ENCODE assay signal across 18 cellular contexts in the genomic region with DNA sequence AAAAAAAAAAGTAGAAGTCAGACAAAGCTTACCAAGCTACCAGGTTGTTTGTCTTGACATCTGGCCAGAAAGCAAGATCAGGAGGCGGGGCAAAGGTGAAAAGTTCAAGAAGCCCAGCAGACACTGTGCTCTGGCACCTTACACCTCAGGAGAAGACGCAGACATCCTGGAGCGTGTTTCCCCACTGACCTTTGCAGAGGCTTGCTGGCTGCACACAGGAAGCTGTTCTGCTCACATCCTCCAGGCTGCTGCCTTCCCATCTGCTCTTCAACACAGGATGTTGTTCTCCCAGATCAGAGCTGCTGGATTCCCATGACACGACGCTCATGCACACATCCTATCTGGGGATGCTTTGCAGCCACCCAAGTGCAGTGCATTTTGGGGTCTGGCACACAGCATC.
DNase-seq lines count a peak whose midpoint lies in the region; ATAC-seq and TF ChIP-seq lines count a peak whose summit lies in the region.
"Had no signal": no experiment of that assay in that cellular context is flagged by ENCODE, and none has a peak within 500 bp of the region (broad histone marks: within the 10 kb centered on the region; RNA-seq: fewer than 3 reads in every experiment).

No MANE protein-coding gene starts in this region.

- H3K9me2 ChIP-seq in hepatocyte (replicated peaks; ENCODE audit: insufficient read depth) = no peaks in the 10 kb centered on the region

- peak overlapping the region; percentile 88; the same call in 1 of the 2 replicates for H3K27ac Mint-ChIP-seq in WTC11
- H3K27ac Mint-ChIP-seq in activated CD4-positive, alpha-beta memory T cell treated with anti-CD3 and anti-CD28 coated beads, Interleukin-2, amount 10 ng/mL, durations not matched to agents 7 days and 5 days = no peak overlapping the region
- H3K27ac Mint-ChIP-seq: stimulated activated naive B cell treated with anti-CD40 and anti-IgM and Interleukin-4, amounts not matched to agents 10 μg/mL and 1 μg/mL and 100 μg/mL, for 72 hours; T-helper 2 cell treated with Interferon-gamma antibody and Interleukin-4, amounts not matched to agents 5 μg/mL and 100 μg/mL, for 36 hours had no signal

- no peak overlapping the region for H3K4me3 ChIP-seq in hepatocyte
- H3K4me3 ChIP-seq: K562 had no signal

- H3K4me1 Mint-ChIP-seq in WTC11 = peaks cover 7% of the 10 kb centered on the region; the same call in 1 of the 2 replicates
- H3K4me1 Mint-ChIP-seq in activated CD4-positive, alpha-beta memory T cell treated with anti-CD3 and anti-CD28 coated beads, Interleukin-2, amount 10 ng/mL, durations not matched to agents 7 days and 5 days = no peaks in the 10 kb centered on the region
- H3K4me1 Mint-ChIP-seq: stimulated activated naive B cell treated with anti-CD40 and anti-IgM and Interleukin-4, amounts not matched to agents 10 μg/mL and 1 μg/mL and 100 μg/mL, for 72 hours had no signal

- H3K9me3 Mint-ChIP-seq in WTC11 = no peaks in the 10 kb centered on the region
- H3K9me3 Mint-ChIP-seq in activated CD4-positive, alpha-beta memory T cell treated with anti-CD3 and anti-CD28 coated beads, Interleukin-2, amount 10 ng/mL, durations not matched to agents 7 days and 5 days = peaks cover 12% of the 10 kb centered on the region
- H3K9me3 Mint-ChIP-seq: T-helper 2 cell treated with Interferon-gamma antibody and Interleukin-4, amounts not matched to agents 5 μg/mL and 100 μg/mL, for 36 hours had no signal

- H3K79me2 ChIP-seq in hepatocyte = no peaks in the 10 kb centered on the region

- POLR2A ChIA-PET in WTC11 (lab: Charles Lee) = interaction anchor here (0.6 kb wide), 1 partner anchor 321 kb away, joined by 4 read pairs; no protein-coding TSS in a partner anchor
- POLR2A ChIA-PET in activated CD4-positive, alpha-beta memory T cell treated with anti-CD3 and anti-CD28 coated beads, Interleukin-2, amount 10 ng/mL, durations not matched to agents 7 days and 5 days (lab: Charles Lee) = no interaction called here

- no peaks in the 10 kb centered on the region for H3K27me3 ChIP-seq in hepatocyte

- no peaks in the 10 kb centered on the region for H3K9me3 ChIP-seq in hepatocyte (ENCODE audit: low read depth)

- no peaks in the 10 kb centered on the region for H3K27me3 Mint-ChIP-seq in WTC11 (ENCODE audit: low read depth)
- no peaks in the 10 kb centered on the region for H3K27me3 Mint-ChIP-seq in activated CD4-positive, alpha-beta memory T cell treated with anti-CD3 and anti-CD28 coated beads, Interleukin-2, amount 10 ng/mL, durations not matched to agents 7 days and 5 days
- H3K27me3 Mint-ChIP-seq: stimulated activated naive B cell treated with anti-CD40 and anti-IgM and Interleukin-4, amounts not matched to agents 10 μg/mL and 1 μg/mL and 100 μg/mL, for 72 hours had no signal

- H3K4me3 Mint-ChIP-seq in WTC11 = no peak overlapping the region
- no peak overlapping the region for H3K4me3 Mint-ChIP-seq in activated CD4-positive, alpha-beta memory T cell treated with anti-CD3 and anti-CD28 coated beads, Interleukin-2, amount 10 ng/mL, durations not matched to agents 7 days and 5 days
- H3K4me3 Mint-ChIP-seq: stimulated activated naive B cell treated with anti-CD40 and anti-IgM and Interleukin-4, amounts not matched to agents 10 μg/mL and 1 μg/mL and 100 μg/mL, for 72 hours; T-helper 2 cell treated with Interferon-gamma antibody and Interleukin-4, amounts not matched to agents 5 μg/mL and 100 μg/mL, for 36 hours had no signal

- H3K36me3 ChIP-seq in hepatocyte (replicated peaks; ENCODE audit: insufficient read depth, low read depth) = no peaks in the 10 kb centered on the region

- no peak overlapping the region for H2AFZ ChIP-seq in hepatocyte

- H3K4me2 ChIP-seq in hepatocyte = no peak overlapping the region

- DNase-seq in DMS 273 (lab: John Stamatoyannopoulos, UW; ENCODE audit: unreplicated experiment) (peak; percentile 8), DMS 273 treated with DMSO at 0.1 percent for 48 hours (lab: John Stamatoyannopoulos, UW) (no peak), WTC11 (ENCODE audit: low spot score) (no peak), hepatocyte (ENCODE audit: low spot score) (peak; percentile 6), renal cortical epithelial cell (ENCODE audit: low read depth) (peak; percentile 23), DMS114 treated with DMSO at 0.1 percent for 48 hours (lab: John Stamatoyannopoulos, UW; ENCODE audit: unreplicated experiment) (no peak)
- DNase-seq in activated CD4-positive, alpha-beta memory T cell treated with anti-CD3 and anti-CD28 coated beads, Interleukin-2, amount 10 ng/mL, durations not matched to agents 7 days and 5 days = no peak
- DNase-seq: activated CD4-positive, alpha-beta T cell treated with anti-CD3 and anti-CD28 coated beads for 1 hour; activated gamma-delta T cell treated with Interleukin-2 at 50 U/mL for 16 hours; anterior cingulate cortex; glutamatergic neuron; NCI-H1092; stimulated activated CD4-positive, alpha-beta T cell treated with anti-CD3 and anti-CD28 coated beads, Interleukin-12 subunit alpha, Interleukin-12 subunit beta, amount 100 ng/mL, for 4 hours; stimulated activated naive B cell treated with anti-CD40 and anti-IgM and Interleukin-4, amounts not matched to agents 10 μg/mL and 1 μg/mL and 100 μg/mL, for 72 hours had no signal

- H3K36me3 Mint-ChIP-seq in WTC11 = no peaks in the 10 kb centered on the region
- no peaks in the 10 kb centered on the region for H3K36me3 Mint-ChIP-seq in activated CD4-positive, alpha-beta memory T cell treated with anti-CD3 and anti-CD28 coated beads, Interleukin-2, amount 10 ng/mL, durations not matched to agents 7 days and 5 days (ENCODE audit: low read depth)
- H3K36me3 Mint-ChIP-seq: stimulated activated naive B cell treated with anti-CD40 and anti-IgM and Interleukin-4, amounts not matched to agents 10 μg/mL and 1 μg/mL and 100 μg/mL, for 72 hours had no signal

- WGBS in hepatocyte (ENCODE audit: low lambda C conversion rate, missing lambda C conversion rate) = 61% methylated on average over 5 of the region's 5 CpGs

- no peak overlapping the region for H3K27ac ChIP-seq in hepatocyte
- H3K27ac ChIP-seq: 22Rv1 had no signal

- TF ChIP-seq CTCF in WTC11 (IDR thresholded peaks at IDR 0.05) (no peak), hepatocyte (IDR thresholded peaks at IDR 0.05; ENCODE audit: poor library complexity) (no peak)

- CTCF ChIA-PET in WTC11 (lab: Charles Lee) = no interaction called here
- CTCF ChIA-PET in activated CD4-positive, alpha-beta memory T cell treated with anti-CD3 and anti-CD28 coated beads, Interleukin-2, amount 10 ng/mL, durations not matched to agents 7 days and 5 days (lab: Charles Lee) = no interaction called here

- no peaks in the 10 kb centered on the region for H4K20me1 ChIP-seq in hepatocyte (ENCODE audit: insufficient read depth, poor library complexity, severe bottlenecking)

- H3K4me1 ChIP-seq in hepatocyte (ENCODE audit: insufficient read depth) = no peaks in the 10 kb centered on the region

- ATAC-seq in WTC11 (no peak; the same call in 1 of the 2 replicates), GM21367 (IDR thresholded peaks at IDR 0.05; ENCODE audit: unreplicated experiment) (no peak)
- ATAC-seq: K562; stimulated activated naive B cell treated with anti-CD40 and anti-IgM and Interleukin-4, amounts not matched to agents 10 μg/mL and 1 μg/mL and 100 μg/mL, for 72 hours had no signal

TF ChIP-seq in WTC11, 78 proteins besides CTCF, POLR2A, EP300 and RAD21:
- no peak for TF ChIP-seq JUN (CRISPR knock-in tag; IDR thresholded peaks at IDR 0.05)
- TF ChIP-seq SMAD3 (CRISPR knock-in tag; IDR thresholded peaks at IDR 0.05; ENCODE audit: borderline replicate concordance) = no peak
- TF ChIP-seq, protein P1, sequence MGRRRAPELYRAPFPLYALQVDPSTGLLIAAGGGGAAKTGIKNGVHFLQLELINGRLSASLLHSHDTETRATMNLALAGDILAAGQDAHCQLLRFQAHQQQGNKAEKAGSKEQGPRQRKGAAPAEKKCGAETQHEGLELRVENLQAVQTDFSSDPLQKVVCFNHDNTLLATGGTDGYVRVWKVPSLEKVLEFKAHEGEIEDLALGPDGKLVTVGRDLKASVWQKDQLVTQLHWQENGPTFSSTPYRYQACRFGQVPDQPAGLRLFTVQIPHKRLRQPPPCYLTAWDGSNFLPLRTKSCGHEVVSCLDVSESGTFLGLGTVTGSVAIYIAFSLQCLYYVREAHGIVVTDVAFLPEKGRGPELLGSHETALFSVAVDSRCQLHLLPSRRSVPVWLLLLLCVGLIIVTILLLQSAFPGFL (CRISPR knock-in tag; IDR thresholded peaks at IDR 0.05; ENCODE audit: borderline replicate concordance) = no peak
- TF ChIP-seq, protein P2, sequence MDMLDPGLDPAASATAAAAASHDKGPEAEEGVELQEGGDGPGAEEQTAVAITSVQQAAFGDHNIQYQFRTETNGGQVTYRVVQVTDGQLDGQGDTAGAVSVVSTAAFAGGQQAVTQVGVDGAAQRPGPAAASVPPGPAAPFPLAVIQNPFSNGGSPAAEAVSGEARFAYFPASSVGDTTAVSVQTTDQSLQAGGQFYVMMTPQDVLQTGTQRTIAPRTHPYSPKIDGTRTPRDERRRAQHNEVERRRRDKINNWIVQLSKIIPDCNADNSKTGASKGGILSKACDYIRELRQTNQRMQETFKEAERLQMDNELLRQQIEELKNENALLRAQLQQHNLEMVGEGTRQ (CRISPR knock-in tag; IDR thresholded peaks at IDR 0.05) = no peak
- TF ChIP-seq FOXK1 (CRISPR knock-in tag; IDR thresholded peaks at IDR 0.05) = no peak
- TF ChIP-seq NFYB (CRISPR knock-in tag; conservative IDR thresholded peaks at IDR 0.05; ENCODE audit: low read depth) = no peak
- TF ChIP-seq, protein P3, sequence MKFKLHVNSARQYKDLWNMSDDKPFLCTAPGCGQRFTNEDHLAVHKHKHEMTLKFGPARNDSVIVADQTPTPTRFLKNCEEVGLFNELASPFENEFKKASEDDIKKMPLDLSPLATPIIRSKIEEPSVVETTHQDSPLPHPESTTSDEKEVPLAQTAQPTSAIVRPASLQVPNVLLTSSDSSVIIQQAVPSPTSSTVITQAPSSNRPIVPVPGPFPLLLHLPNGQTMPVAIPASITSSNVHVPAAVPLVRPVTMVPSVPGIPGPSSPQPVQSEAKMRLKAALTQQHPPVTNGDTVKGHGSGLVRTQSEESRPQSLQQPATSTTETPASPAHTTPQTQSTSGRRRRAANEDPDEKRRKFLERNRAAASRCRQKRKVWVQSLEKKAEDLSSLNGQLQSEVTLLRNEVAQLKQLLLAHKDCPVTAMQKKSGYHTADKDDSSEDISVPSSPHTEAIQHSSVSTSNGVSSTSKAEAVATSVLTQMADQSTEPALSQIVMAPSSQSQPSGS (CRISPR knock-in tag; IDR thresholded peaks at IDR 0.05; ENCODE audit: borderline replicate concordance, low read depth) = no peak
- no peak for TF ChIP-seq GABPB1 (CRISPR knock-in tag; IDR thresholded peaks at IDR 0.05)
- TF ChIP-seq CREB1 (CRISPR knock-in tag; IDR thresholded peaks at IDR 0.05) = no peak

Comparison
In these comparisons a context has a peak if more than half of its experiments do, and no peak if none do; other contexts are left out.
1. DNase-seq: peak in DMS 273 (single experiment), hepatocyte (single experiment) and renal cortical epithelial cell (single experiment); none in DMS 273 treated with DMSO at 0.1 percent for 48 hours (single experiment), WTC11 (single experiment), activated CD4-positive, alpha-beta memory T cell treated with anti-CD3 and anti-CD28 coated beads, Interleukin-2, amount 10 ng/mL, durations not matched to agents 7 days and 5 days (single experiment) and DMS114 treated with DMSO at 0.1 percent for 48 hours (single experiment).